ENCODE assay signal across 17 cellular contexts in genomic region chr2:182302174-182302573, GRCh38.
A peak's percentile ranks its signal among the peaks of the same experiment; 100 is the strongest.
DNase-seq lines count a peak whose midpoint lies in the region; ATAC-seq, FAIRE-seq and TF ChIP-seq lines count a peak whose summit lies in the region.
"Had no signal": no experiment of that assay in that cellular context is flagged by ENCODE, and none has a peak within 500 bp of the region (broad histone marks: within the 10 kb centered on the region; RNA-seq: fewer than 3 reads in every experiment).

No MANE protein-coding gene starts in this region.

- no peak for TF ChIP-seq CTCF in fibroblast of mammary gland (conservative IDR thresholded peaks at IDR 0.05; ENCODE audit: control insufficient read depth, insufficient read depth, low read depth, low read length)

- H3K4me3 ChIP-seq in fibroblast of mammary gland (ENCODE audit: control insufficient read depth, low read depth, low read length) = no peak overlapping the region
- H3K4me3 ChIP-seq: colonic mucosa, left lung had no signal

- DNase-seq in NCI-H446 (lab: John Stamatoyannopoulos, UW) (peak; percentile 9 to 23), NCI-H446 treated with DMSO at 0.1 percent for 48 hours (lab: John Stamatoyannopoulos, UW) (no peak), OCI-M1 (lab: John Stamatoyannopoulos, UW) (peak; percentile 66), fibroblast of mammary gland (ENCODE audit: low read depth) (peak; percentile 79), urothelium cell line (ENCODE audit: low spot score) (peak; percentile 14), mesenteric fat pad (ENCODE audit: low spot score) (no peak), CD1c-positive myeloid dendritic cell (ENCODE audit: extremely low spot score) (no peak)
- DNase-seq: activated CD4-positive, alpha-beta T cell treated with anti-CD3 and anti-CD28 coated beads for 36 hours; activated naive CD8-positive, alpha-beta T cell treated with anti-CD3 and anti-CD28 coated beads, Interleukin-2, amount 10 ng/mL, durations not matched to agents 7 days and 5 days; colonic mucosa; GOT3; left lung; natural killer cell; NCI-H187 treated with DMSO at 0.1 percent for 48 hours; NCI-H526 treated with DMSO at 0.1 percent for 48 hours; RPMI8226 had no signal

- no peak for FAIRE-seq in urothelium cell line (lab: Jason Lieb, UNC)

- no peak for ATAC-seq in HG03280 (IDR thresholded peaks at IDR 0.05; ENCODE audit: unreplicated experiment)
- ATAC-seq: activated CD4-positive, alpha-beta T cell treated with anti-CD3 and anti-CD28 coated beads for 36 hours; left lung; natural killer cell had no signal

Comparison
In these comparisons a context has a peak if more than half of its experiments do, and no peak if none do; other contexts are left out.
1. DNase-seq: peak in NCI-H446 (2 of 2), OCI-M1 (single experiment), fibroblast of mammary gland (single experiment) and urothelium cell line (single experiment); none in NCI-H446 treated with DMSO at 0.1 percent for 48 hours (single experiment), mesenteric fat pad (single experiment) and CD1c-positive myeloid dendritic cell (single experiment).